Comparison of ENCODE assay signal across 2 cellular contexts in the genomic region with DNA sequence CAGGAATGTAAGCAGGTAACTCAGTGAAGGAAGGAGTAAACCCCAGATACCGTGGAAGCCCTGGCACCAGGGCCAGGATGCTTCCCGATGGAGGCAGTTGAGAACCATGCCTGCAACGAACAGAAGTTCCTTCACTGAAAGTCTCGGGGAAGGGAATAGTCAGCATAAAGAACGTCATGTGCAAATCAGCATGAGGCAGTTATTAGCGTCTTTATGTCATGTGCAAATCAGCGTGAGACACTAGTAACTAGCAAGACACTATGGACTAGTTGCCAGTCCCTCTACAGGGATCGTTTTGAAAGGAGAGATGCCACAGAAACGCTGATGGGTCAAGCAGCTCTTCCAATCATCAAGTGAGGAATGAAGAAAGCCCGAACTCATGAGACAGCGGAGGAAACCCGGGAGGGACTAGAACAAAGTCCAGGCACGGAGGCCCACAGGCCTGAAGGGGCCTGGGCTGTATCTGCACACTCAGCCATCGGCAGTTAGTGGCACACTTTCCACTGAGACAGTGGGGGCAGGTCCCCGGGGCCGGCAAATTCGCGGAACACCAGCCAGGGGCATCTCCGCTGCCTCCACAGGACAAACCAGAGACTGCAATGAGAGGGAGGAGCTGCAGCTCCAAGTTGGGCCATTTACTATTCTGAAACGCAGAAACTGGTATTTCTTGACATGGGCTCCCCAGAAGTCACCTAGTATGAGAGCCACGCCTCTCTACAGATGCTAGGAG.
A peak's percentile ranks its signal among the peaks of the same experiment; 100 is the strongest.
TF ChIP-seq lines count a peak whose summit lies in the region.

No MANE protein-coding gene starts in this region.

TF ChIP-seq in A549, 52 proteins besides CTCF, POLR2A, EP300 and RAD21 (continued from another document):
- TF ChIP-seq, protein P1, sequence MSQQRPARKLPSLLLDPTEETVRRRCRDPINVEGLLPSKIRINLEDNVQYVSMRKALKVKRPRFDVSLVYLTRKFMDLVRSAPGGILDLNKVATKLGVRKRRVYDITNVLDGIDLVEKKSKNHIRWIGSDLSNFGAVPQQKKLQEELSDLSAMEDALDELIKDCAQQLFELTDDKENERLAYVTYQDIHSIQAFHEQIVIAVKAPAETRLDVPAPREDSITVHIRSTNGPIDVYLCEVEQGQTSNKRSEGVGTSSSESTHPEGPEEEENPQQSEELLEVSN (IDR thresholded peaks at IDR 0.05; ENCODE audit: borderline replicate concordance, low read depth), result peak; percentile 40; the same call in 1 of the 2 replicates
- no peak for TF ChIP-seq MYC (IDR thresholded peaks at IDR 0.05; ENCODE audit: borderline replicate concordance, low read length)

TF ChIP-seq in HEK293, 187 proteins besides CTCF, POLR2A, EP300 and RAD21 (continued from another document):
- TF ChIP-seq, protein P2, sequence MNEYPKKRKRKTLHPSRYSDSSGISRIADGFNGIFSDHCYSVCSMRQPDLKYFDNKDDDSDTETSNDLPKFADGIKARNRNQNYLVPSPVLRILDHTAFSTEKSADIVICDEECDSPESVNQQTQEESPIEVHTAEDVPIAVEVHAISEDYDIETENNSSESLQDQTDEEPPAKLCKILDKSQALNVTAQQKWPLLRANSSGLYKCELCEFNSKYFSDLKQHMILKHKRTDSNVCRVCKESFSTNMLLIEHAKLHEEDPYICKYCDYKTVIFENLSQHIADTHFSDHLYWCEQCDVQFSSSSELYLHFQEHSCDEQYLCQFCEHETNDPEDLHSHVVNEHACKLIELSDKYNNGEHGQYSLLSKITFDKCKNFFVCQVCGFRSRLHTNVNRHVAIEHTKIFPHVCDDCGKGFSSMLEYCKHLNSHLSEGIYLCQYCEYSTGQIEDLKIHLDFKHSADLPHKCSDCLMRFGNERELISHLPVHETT (tag by site-specific recombination; IDR thresholded peaks at IDR 0.05), result no peak
- TF ChIP-seq ZNF174 (tag by site-specific recombination; IDR thresholded peaks at IDR 0.05) (no peak), ZNF785 (tag by site-specific recombination; IDR thresholded peaks at IDR 0.05) (no peak), ZNF473 (tag by site-specific recombination; IDR thresholded peaks at IDR 0.05) (no peak), YY2 (tag by site-specific recombination; IDR thresholded peaks at IDR 0.05) (no peak), KLF10 (tag by site-specific recombination; IDR thresholded peaks at IDR 0.05) (0 out of 2 replicates have a peak, but pooled peaks have one; percentile 14), BCL11A (tag by site-specific recombination; IDR thresholded peaks at IDR 0.05; ENCODE audit: low read depth) (no peak), ZNF155 (tag by site-specific recombination; IDR thresholded peaks at IDR 0.05) (no peak), ZNF324 (tag by site-specific recombination; IDR thresholded peaks at IDR 0.05) (no peak), ZNF701 (tag by site-specific recombination; IDR thresholded peaks at IDR 0.05) (no peak), ZNF654 (tag by site-specific recombination; IDR thresholded peaks at IDR 0.05; ENCODE audit: low read depth) (no peak)
- TF ChIP-seq, protein P3, sequence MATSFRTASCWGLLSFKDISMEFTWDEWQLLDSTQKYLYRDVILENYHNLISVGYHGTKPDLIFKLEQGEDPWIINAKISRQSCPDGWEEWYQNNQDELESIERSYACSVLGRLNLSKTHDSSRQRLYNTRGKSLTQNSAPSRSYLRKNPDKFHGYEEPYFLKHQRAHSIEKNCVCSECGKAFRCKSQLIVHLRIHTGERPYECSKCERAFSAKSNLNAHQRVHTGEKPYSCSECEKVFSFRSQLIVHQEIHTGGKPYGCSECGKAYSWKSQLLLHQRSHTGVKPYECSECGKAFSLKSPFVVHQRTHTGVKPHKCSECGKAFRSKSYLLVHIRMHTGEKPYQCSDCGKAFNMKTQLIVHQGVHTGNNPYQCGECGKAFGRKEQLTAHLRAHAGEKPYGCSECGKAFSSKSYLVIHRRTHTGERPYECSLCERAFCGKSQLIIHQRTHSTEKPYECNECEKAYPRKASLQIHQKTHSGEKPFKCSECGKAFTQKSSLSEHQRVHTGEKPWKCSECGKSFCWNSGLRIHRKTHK (tag by site-specific recombination; IDR thresholded peaks at IDR 0.05), result no peak
- TF ChIP-seq, protein P4, sequence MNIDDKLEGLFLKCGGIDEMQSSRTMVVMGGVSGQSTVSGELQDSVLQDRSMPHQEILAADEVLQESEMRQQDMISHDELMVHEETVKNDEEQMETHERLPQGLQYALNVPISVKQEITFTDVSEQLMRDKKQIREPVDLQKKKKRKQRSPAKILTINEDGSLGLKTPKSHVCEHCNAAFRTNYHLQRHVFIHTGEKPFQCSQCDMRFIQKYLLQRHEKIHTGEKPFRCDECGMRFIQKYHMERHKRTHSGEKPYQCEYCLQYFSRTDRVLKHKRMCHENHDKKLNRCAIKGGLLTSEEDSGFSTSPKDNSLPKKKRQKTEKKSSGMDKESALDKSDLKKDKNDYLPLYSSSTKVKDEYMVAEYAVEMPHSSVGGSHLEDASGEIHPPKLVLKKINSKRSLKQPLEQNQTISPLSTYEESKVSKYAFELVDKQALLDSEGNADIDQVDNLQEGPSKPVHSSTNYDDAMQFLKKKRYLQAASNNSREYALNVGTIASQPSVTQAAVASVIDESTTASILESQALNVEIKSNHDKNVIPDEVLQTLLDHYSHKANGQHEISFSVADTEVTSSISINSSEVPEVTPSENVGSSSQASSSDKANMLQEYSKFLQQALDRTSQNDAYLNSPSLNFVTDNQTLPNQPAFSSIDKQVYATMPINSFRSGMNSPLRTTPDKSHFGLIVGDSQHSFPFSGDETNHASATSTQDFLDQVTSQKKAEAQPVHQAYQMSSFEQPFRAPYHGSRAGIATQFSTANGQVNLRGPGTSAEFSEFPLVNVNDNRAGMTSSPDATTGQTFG (tag by site-specific recombination; IDR thresholded peaks at IDR 0.05; ENCODE audit: borderline replicate concordance), result no peak
- TF ChIP-seq, protein P5, sequence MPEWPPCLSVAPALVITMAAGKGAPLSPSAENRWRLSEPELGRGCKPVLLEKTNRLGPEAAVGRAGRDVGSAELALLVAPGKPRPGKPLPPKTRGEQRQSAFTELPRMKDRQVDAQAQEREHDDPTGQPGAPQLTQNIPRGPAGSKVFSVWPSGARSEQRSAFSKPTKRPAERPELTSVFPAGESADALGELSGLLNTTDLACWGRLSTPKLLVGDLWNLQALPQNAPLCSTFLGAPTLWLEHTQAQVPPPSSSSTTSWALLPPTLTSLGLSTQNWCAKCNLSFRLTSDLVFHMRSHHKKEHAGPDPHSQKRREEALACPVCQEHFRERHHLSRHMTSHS (tag by site-specific recombination; IDR thresholded peaks at IDR 0.05), result no peak
- TF ChIP-seq, protein P6, sequence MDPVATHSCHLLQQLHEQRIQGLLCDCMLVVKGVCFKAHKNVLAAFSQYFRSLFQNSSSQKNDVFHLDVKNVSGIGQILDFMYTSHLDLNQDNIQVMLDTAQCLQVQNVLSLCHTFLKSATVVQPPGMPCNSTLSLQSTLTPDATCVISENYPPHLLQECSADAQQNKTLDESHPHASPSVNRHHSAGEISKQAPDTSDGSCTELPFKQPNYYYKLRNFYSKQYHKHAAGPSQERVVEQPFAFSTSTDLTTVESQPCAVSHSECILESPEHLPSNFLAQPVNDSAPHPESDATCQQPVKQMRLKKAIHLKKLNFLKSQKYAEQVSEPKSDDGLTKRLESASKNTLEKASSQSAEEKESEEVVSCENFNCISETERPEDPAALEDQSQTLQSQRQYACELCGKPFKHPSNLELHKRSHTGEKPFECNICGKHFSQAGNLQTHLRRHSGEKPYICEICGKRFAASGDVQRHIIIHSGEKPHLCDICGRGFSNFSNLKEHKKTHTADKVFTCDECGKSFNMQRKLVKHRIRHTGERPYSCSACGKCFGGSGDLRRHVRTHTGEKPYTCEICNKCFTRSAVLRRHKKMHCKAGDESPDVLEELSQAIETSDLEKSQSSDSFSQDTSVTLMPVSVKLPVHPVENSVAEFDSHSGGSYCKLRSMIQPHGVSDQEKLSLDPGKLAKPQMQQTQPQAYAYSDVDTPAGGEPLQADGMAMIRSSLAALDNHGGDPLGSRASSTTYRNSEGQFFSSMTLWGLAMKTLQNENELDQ (tag by site-specific recombination; IDR thresholded peaks at IDR 0.05; ENCODE audit: low read depth), result no peak
